Comparison of ENCODE assay signal across 26 cellular contexts in the genomic region with DNA sequence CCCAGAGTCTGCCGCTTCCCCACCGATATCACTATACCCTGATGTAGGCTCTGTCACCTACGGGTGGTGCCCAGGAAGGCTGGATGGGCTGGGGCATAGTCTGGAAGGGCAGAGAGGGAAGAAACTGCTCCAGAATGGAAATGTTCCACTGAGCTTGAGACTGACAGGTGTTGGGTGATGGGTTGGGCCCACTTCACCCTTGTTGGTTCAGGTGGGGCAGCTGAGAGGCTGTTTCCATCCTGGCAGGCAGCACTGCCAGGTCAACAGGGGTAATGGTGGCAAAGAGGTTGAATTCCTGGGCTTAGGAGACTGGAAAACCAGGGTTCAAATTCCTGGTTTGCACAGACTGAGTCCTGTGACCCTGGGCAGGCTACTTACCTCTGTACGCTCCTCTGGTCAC.
"Had no signal": no experiment of that assay in that cellular context is flagged by ENCODE, and none has a peak within 500 bp of the region (broad histone marks: within the 10 kb centered on the region; RNA-seq: fewer than 3 reads in every experiment).

No MANE protein-coding gene starts in this region.

- H3K27ac ChIP-seq: epithelial cell of prostate, esophagus squamous epithelium, left ventricle myocardium inferior, ovary, psoas muscle, sigmoid colon, VCaP had no signal

- DNase-seq: activated CD4-positive, alpha-beta T cell treated with anti-CD3 and anti-CD28 coated beads for 4 hours; activated CD4-positive, alpha-beta T cell treated with anti-CD3 and anti-CD28 coated beads, Interleukin-2, amount 50 U/mL, for 4 hours; activated naive CD4-positive, alpha-beta T cell treated with Interleukin-2 at 50 U/mL for 16 hours; activated T-cell treated with anti-CD3 and anti-CD28 coated beads for 4 hours; activated T-cell treated with anti-CD3 and anti-CD28 coated beads, Interleukin-2, amount 50 U/mL, for 72 hours; anterior cingulate cortex; dermis blood vessel endothelial cell; effector CD4-positive, alpha-beta T cell; esophagus squamous epithelium; foreskin melanocyte; kidney glomerular epithelial cell; left ventricle myocardium inferior; mucosa of descending colon; ovary; psoas muscle; sigmoid colon; stimulated activated CD4-positive, alpha-beta T cell treated with anti-CD3 and anti-CD28 coated beads, Interleukin-15, amount 100 ng/mL, for 24 hours; stimulated activated CD4-positive, alpha-beta T cell treated with anti-CD3 and anti-CD28 coated beads, Interleukin-2, amount 100 ng/mL, for 24 hours; stimulated activated naive CD4-positive, alpha-beta T cell treated with Interleukin-2 at 50 U/mL for 16 hours; T-helper 9 cell had no signal

- H3K36me3 ChIP-seq: ovary had no signal

- H3K4me3 ChIP-seq: esophagus squamous epithelium, left ventricle myocardium inferior, mucosa of descending colon, ovary, psoas muscle, sigmoid colon, smooth muscle cell, upper lobe of left lung had no signal

- H3K36me3 Mint-ChIP-seq: natural killer cell treated with Interleukin-12 subunit alpha and Interleukin-12 subunit beta and Interleukin-15 and Interleukin-18, amount 100 ng/mL, for 72 hours had no signal

- H3K9me3 ChIP-seq: esophagus squamous epithelium, left ventricle myocardium inferior, mucosa of descending colon, ovary, psoas muscle, sigmoid colon, upper lobe of left lung had no signal

- ATAC-seq: activated T-cell treated with anti-CD3 and anti-CD28 coated beads, Interleukin-2, amount 50 U/mL, for 72 hours; mucosa of descending colon; natural killer cell treated with Interleukin-12 subunit alpha and Interleukin-12 subunit beta and Interleukin-15 and Interleukin-18, amount 100 ng/mL, for 72 hours had no signal

- H3K4me3 Mint-ChIP-seq: activated naive CD8-positive, alpha-beta T cell; activated T-cell treated with anti-CD3 and anti-CD28 coated beads, Interleukin-2, amount 50 U/mL, for 72 hours; natural killer cell treated with Interleukin-12 subunit alpha and Interleukin-12 subunit beta and Interleukin-15 and Interleukin-18, amount 100 ng/mL, for 72 hours had no signal

- H3K9me3 Mint-ChIP-seq: activated T-cell treated with anti-CD3 and anti-CD28 coated beads, Interleukin-2, amount 50 U/mL, for 72 hours; natural killer cell treated with Interleukin-12 subunit alpha and Interleukin-12 subunit beta and Interleukin-15 and Interleukin-18, amount 100 ng/mL, for 72 hours had no signal

- H3K27ac Mint-ChIP-seq: activated naive CD8-positive, alpha-beta T cell; activated T-cell treated with anti-CD3 and anti-CD28 coated beads, Interleukin-2, amount 50 U/mL, for 72 hours; natural killer cell treated with Interleukin-12 subunit alpha and Interleukin-12 subunit beta and Interleukin-15 and Interleukin-18, amount 100 ng/mL, for 72 hours had no signal

- H3K4me2 ChIP-seq: smooth muscle cell had no signal

- H3K27me3 Mint-ChIP-seq: activated naive CD8-positive, alpha-beta T cell; natural killer cell treated with Interleukin-12 subunit alpha and Interleukin-12 subunit beta and Interleukin-15 and Interleukin-18, amount 100 ng/mL, for 72 hours had no signal

- H3K4me1 ChIP-seq: psoas muscle, sigmoid colon had no signal

- H3K27me3 ChIP-seq: esophagus squamous epithelium, ovary, sigmoid colon, upper lobe of left lung had no signal
